Comparison of ENCODE assay signal across 8 cellular contexts in the genomic region with DNA sequence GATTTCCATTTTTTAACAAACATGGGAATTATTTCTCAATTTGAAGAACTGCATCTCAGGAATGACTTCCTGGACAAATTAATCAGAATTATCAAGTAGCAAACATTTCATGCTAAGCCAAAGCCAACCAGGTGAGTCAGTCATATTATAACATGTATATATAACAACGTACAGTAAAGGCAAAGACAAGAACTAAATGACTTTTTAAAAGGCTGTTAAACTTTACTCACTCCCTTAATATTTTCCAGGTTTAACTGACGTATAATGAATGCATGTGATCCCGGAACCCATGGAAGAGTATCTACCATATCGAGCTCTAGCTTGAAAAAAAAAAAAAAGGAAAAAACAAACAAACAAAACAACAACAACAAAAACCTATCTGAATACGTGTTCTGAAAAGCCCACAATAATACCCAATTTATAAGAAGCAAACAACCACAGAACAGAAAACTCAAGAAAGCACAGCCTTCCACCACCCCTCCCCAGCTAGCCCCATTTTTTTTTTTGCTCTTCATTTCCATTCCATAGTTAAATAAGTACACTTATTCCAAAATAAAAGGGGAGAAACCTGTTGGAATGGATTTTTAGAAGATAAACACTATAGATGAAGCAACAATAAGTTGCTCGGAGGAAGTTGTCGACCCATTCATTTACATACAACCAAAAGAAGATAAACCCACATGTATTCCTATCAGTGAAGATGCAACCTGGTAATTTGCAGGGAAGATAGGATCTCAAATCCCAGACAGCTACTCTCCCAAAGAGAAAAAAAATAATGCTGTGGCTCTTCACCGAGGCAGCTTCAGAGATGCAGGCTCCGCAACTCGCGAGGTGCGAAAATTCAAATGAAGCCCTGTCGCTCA. TPM values are rescaled to one million over a fixed set of nuclear protein-coding genes. Genes with fewer than 3 reads are reported as not detected.
DNase-seq lines count a peak whose midpoint lies in the region; ATAC-seq lines count a peak whose summit lies in the region.

No MANE protein-coding gene starts in this region.

- H3K4me1 Mint-ChIP-seq in dendritic cell treated with granulocyte-macrophage colony-stimulating factor and Interleukin-4, amounts not matched to agents 40 ng/mL and 50 ng/mL, for 4 days (ENCODE audit: low read depth), result peaks cover 25% of the 10 kb centered on the region
- H3K4me1 Mint-ChIP-seq in natural killer cell treated with Interleukin-12 subunit alpha and Interleukin-12 subunit beta and Interleukin-15 and Interleukin-18, amount 100 ng/mL, for 72 hours (ENCODE audit: low read depth in 2 of 2), result peaks cover 25 to 29% of the 10 kb centered on the region in 2 donors

- H3K36me3 Mint-ChIP-seq in dendritic cell treated with granulocyte-macrophage colony-stimulating factor and Interleukin-4, amounts not matched to agents 40 ng/mL and 50 ng/mL, for 4 days (ENCODE audit: low read depth), result peaks cover 12% of the 10 kb centered on the region
- H3K36me3 Mint-ChIP-seq in natural killer cell treated with Interleukin-12 subunit alpha and Interleukin-12 subunit beta and Interleukin-15 and Interleukin-18, amount 100 ng/mL, for 72 hours, result peaks cover 7% of the 10 kb centered on the region

- no peaks in the 10 kb centered on the region for H3K9me3 Mint-ChIP-seq in dendritic cell treated with granulocyte-macrophage colony-stimulating factor and Interleukin-4, amounts not matched to agents 40 ng/mL and 50 ng/mL, for 4 days
- no peaks in the 10 kb centered on the region for H3K9me3 Mint-ChIP-seq in natural killer cell treated with Interleukin-12 subunit alpha and Interleukin-12 subunit beta and Interleukin-15 and Interleukin-18, amount 100 ng/mL, for 72 hours

- intact Hi-C loops in dendritic cell treated with granulocyte-macrophage colony-stimulating factor and Interleukin-4, amounts not matched to agents 40 ng/mL and 50 ng/mL, for 4 days (cut with micrococcal nuclease), result loop anchor here (2.0 kb wide), 1 partner anchor 74 kb away; the partner anchor contains the start of genes ARMC10 and FBXL13

- peak overlapping the region; percentile 96 for H3K27ac Mint-ChIP-seq in dendritic cell treated with granulocyte-macrophage colony-stimulating factor and Interleukin-4, amounts not matched to agents 40 ng/mL and 50 ng/mL, for 4 days
- H3K27ac Mint-ChIP-seq in natural killer cell treated with Interleukin-12 subunit alpha and Interleukin-12 subunit beta and Interleukin-15 and Interleukin-18, amount 100 ng/mL, for 72 hours, result peak overlapping the region; percentile 89 to 95

- H3K4me3 Mint-ChIP-seq in dendritic cell treated with granulocyte-macrophage colony-stimulating factor and Interleukin-4, amounts not matched to agents 40 ng/mL and 50 ng/mL, for 4 days, result peak overlapping the region; percentile 92
- H3K4me3 Mint-ChIP-seq in natural killer cell treated with Interleukin-12 subunit alpha and Interleukin-12 subunit beta and Interleukin-15 and Interleukin-18, amount 100 ng/mL, for 72 hours, result peak overlapping the region; percentile 93

- peak; percentile 9 for DNase-seq in NCI-H345 treated with DMSO at 0.1 percent for 48 hours (lab: John Stamatoyannopoulos, UW; ENCODE audit: unreplicated experiment)
- DNase-seq in natural killer cell treated with Interleukin-12 subunit alpha and Interleukin-12 subunit beta and Interleukin-15 and Interleukin-18, amount 100 ng/mL, for 72 hours (ENCODE audit: low spot score), result no peak
- no peak for DNase-seq in hypothalamus (lab: John Stamatoyannopoulos, UW)
- no peak for DNase-seq in mesenteric fat pad (ENCODE audit: low spot score)

- H3K27me3 Mint-ChIP-seq in dendritic cell treated with granulocyte-macrophage colony-stimulating factor and Interleukin-4, amounts not matched to agents 40 ng/mL and 50 ng/mL, for 4 days, result peaks cover 3% of the 10 kb centered on the region
- H3K27me3 Mint-ChIP-seq in natural killer cell treated with Interleukin-12 subunit alpha and Interleukin-12 subunit beta and Interleukin-15 and Interleukin-18, amount 100 ng/mL, for 72 hours, result no peaks in the 10 kb centered on the region

- ATAC-seq in GM18502 (IDR thresholded peaks at IDR 0.05; ENCODE audit: poor library complexity, unreplicated experiment) (peak; percentile 9), HG03520 (IDR thresholded peaks at IDR 0.05; ENCODE audit: unreplicated experiment) (no peak), HG02973 (IDR thresholded peaks at IDR 0.05; ENCODE audit: unreplicated experiment) (no peak)
- ATAC-seq in natural killer cell treated with Interleukin-12 subunit alpha and Interleukin-12 subunit beta and Interleukin-15 and Interleukin-18, amount 100 ng/mL, for 72 hours, result no peak

RNA-seq across cellular contexts. Expression of gene NAPEPLD, which starts 0.5 kb away (rescaled TPM):
- 10 to 100 TPM in 1 of 2 donors, 1 to 10 TPM in 1; 5.0 to 15.7 TPM for total RNA-seq in natural killer cell treated with Interleukin-12 subunit alpha and Interleukin-12 subunit beta and Interleukin-15 and Interleukin-18, amount 100 ng/mL, for 72 hours
- 4.6 TPM for total RNA-seq in mesenteric fat pad
